In the genomic region with DNA sequence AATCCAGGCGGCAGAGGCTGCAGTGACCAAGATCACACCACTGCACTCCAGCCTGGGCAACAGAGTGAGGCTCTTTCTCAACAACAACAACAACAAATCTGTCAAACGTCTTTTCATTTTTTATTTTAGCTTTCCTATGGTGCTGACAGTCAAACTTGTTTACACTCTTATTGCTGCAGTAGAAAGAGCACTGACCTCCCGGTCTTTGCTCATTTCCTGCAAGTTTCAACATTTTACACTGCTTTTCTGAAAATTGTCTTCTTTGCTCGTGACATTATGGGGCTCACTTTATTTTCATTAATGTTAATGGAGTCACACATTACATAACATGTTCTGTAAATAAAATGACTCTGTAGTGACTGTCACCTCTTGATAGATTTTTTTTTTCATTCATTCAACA, we compare ENCODE assay signal across 25 cellular contexts.
DNase-seq lines count a peak whose midpoint lies in the region; ATAC-seq, FAIRE-seq and TF ChIP-seq lines count a peak whose summit lies in the region.
"Had no signal": no experiment of that assay in that cellular context is flagged by ENCODE, and none has a peak within 500 bp of the region (broad histone marks: within the 10 kb centered on the region; RNA-seq: fewer than 3 reads in every experiment).

No MANE protein-coding gene starts in this region.

- 42% methylated on average over 4 of the region's 4 CpGs for WGBS in liver
- WGBS in HepG2 (ENCODE audit: low lambda C conversion rate), result 22% methylated on average over 4 of the region's 4 CpGs

- intact Hi-C loops in HepG2 (cut with micrococcal nuclease; ENCODE audit: unreplicated experiment), result no loop called here
- intact Hi-C loops in naive thymus-derived CD4-positive, alpha-beta T cell (cut with micrococcal nuclease), result no loop called here

- POLR2A ChIA-PET in HepG2 (lab: Yijun Ruan, JAX), result no interaction called here
- POLR2A ChIA-PET in naive thymus-derived CD4-positive, alpha-beta T cell (lab: Charles Lee), result no interaction called here

- peaks cover 0 to 4% (median 0%) of the 10 kb centered on the region in 11 donors for H3K9me3 Mint-ChIP-seq in naive thymus-derived CD4-positive, alpha-beta T cell
- H3K9me3 Mint-ChIP-seq: activated T-helper 2 cell treated with anti-CD3 and anti-CD28 coated beads, Interferon-gamma antibody, Interleukin-2, Interleukin-4, amounts not matched to agents 10 μg/mL and 5 μg/mL and 100 μg/mL, durations not matched to agents 14 hours and 24 hours and 36 hours; nephron; T-helper 2 cell treated with Interferon-gamma antibody and Interleukin-4, amounts not matched to agents 5 μg/mL and 100 μg/mL, for 36 hours had no signal

- H3K4me1 ChIP-seq in liver (ENCODE audit: control insufficient read depth in 4 of 4, insufficient read depth in 4 of 4, low read length in 3 of 4) (peaks cover 0 to 3% (median 0%) of the 10 kb centered on the region in 4 donors), HepG2 (ENCODE audit: insufficient read depth, low read length) (no peaks in the 10 kb centered on the region)
- no peaks in the 10 kb centered on the region for H3K4me1 ChIP-seq in naive thymus-derived CD4-positive, alpha-beta T cell (ENCODE audit: control insufficient read depth in 2 of 2, insufficient read depth in 2 of 2, low read length in 2 of 2)
- H3K4me1 ChIP-seq: BLaER1 treated with 17β-estradiol and CSF1 and Interleukin-3, amounts not matched to agents 10 nM and 100 nM; breast epithelium; gastroesophageal sphincter; transverse colon had no signal

- H2AFZ ChIP-seq in HepG2 (ENCODE audit: low read length), result no peak overlapping the region
- H2AFZ ChIP-seq: hepatocyte had no signal

- FAIRE-seq in HepG2 (lab: Jason Lieb, UNC), result no peak
- FAIRE-seq: endometrium had no signal

- no TSS peak for BruUV-seq in HepG2 (replicated peaks; lab: Mats Ljungman, UMichigan)

- H3K27ac Mint-ChIP-seq in naive thymus-derived CD4-positive, alpha-beta T cell, result peak overlapping the region in 7 of 9 donors; percentile 16 to 77 (median 60)
- H3K27ac Mint-ChIP-seq: nephron; T-helper 2 cell treated with Interferon-gamma antibody and Interleukin-4, amounts not matched to agents 5 μg/mL and 100 μg/mL, for 36 hours had no signal

- TF ChIP-seq RAD21 in liver (IDR thresholded peaks at IDR 0.05) (no peak), HepG2 (CRISPR knock-in tag; IDR thresholded peaks at IDR 0.05) (no peak)

- H3K36me3 ChIP-seq in liver (ENCODE audit: control insufficient read depth in 4 of 4, insufficient read depth in 3 of 4, low read depth in 1 of 4, low read length in 3 of 4) (no peaks in the 10 kb centered on the region), HepG2 (replicated peaks in 1 of 2; ENCODE audit: control insufficient read depth in 1 of 2, insufficient read depth in 2 of 2, low read length in 2 of 2) (no peaks in the 10 kb centered on the region)
- peaks cover 29 to 95% (median 34%) of the 10 kb centered on the region in 3 experiments for H3K36me3 ChIP-seq in naive thymus-derived CD4-positive, alpha-beta T cell (ENCODE audit: control insufficient read depth in 2 of 3, insufficient read depth in 3 of 3, low read length in 3 of 3)
- H3K36me3 ChIP-seq: breast epithelium, ovary had no signal

- no peaks in the 10 kb centered on the region for H3K27me3 ChIP-seq in liver (ENCODE audit: control insufficient read depth in 4 of 4, insufficient read depth in 4 of 4, low read length in 3 of 4)
- peaks cover 2 to 48% of the 10 kb centered on the region in 2 experiments; a peak in 4 of 5 replicates for H3K27me3 ChIP-seq in HepG2 (ENCODE audit: control insufficient read depth in 1 of 2, insufficient read depth in 2 of 2, low read length in 2 of 2)
- no peaks in the 10 kb centered on the region for H3K27me3 ChIP-seq in naive thymus-derived CD4-positive, alpha-beta T cell (ENCODE audit: control insufficient read depth in 2 of 2, insufficient read depth in 2 of 2, low read length in 2 of 2)
- H3K27me3 ChIP-seq: BLaER1 treated with 17β-estradiol and CSF1 and Interleukin-3, amounts not matched to agents 10 nM and 100 nM; breast epithelium; gastroesophageal sphincter; hepatocyte; ovary; transverse colon had no signal

- H3K4me3 ChIP-seq in liver (ENCODE audit: low read depth in 1 of 3, low read length in 3 of 3) (no peak overlapping the region), HepG2 (replicated peaks in 1 of 3; ENCODE audit: insufficient read depth in 1 of 3, low read depth in 2 of 3, low read length in 3 of 3) (no peak overlapping the region)
- no peak overlapping the region for H3K4me3 ChIP-seq in naive thymus-derived CD4-positive, alpha-beta T cell (ENCODE audit: low read length)
- H3K4me3 ChIP-seq: BLaER1 treated with 17β-estradiol and CSF1 and Interleukin-3, amounts not matched to agents 10 nM and 100 nM; breast epithelium; gastroesophageal sphincter; hepatocyte; ovary; transverse colon had no signal

- TF ChIP-seq EP300 in HepG2 (IDR thresholded peaks at IDR 0.05; ENCODE audit: low read depth in 2 of 2, low read length in 2 of 2) (no peak), HepG2 (CRISPR knock-in tag; IDR thresholded peaks at IDR 0.05; ENCODE audit: borderline replicate concordance) (no peak)

- no peaks in the 10 kb centered on the region for H3K27me3 Mint-ChIP-seq in naive thymus-derived CD4-positive, alpha-beta T cell

- TF ChIP-seq CTCF in liver (IDR thresholded peaks at IDR 0.05; ENCODE audit: low read depth, low read length, missing input control), result no peak
- TF ChIP-seq CTCF in HepG2 (CRISPR knock-in tag; IDR thresholded peaks at IDR 0.05), result no peak

- in situ Hi-C loops in HepG2 (cut with HindIII; ENCODE audit: extremely low pct_ligation_motif_present, low pct_unique_long_range_greater_than_20kb), result no loop called here

- no peak for TF ChIP-seq POLR2A in HepG2 (IDR thresholded peaks at IDR 0.05; ENCODE audit: insufficient read depth in 1 of 2, low read depth in 2 of 2, low read length in 2 of 2)

- H3K9ac ChIP-seq in liver (ENCODE audit: low read depth in 1 of 2, low read length in 2 of 2) (no peak overlapping the region), HepG2 (ENCODE audit: insufficient read depth, low read depth, low read length) (no peak overlapping the region)
- H3K9ac ChIP-seq: BLaER1 treated with 17β-estradiol and CSF1 and Interleukin-3, amounts not matched to agents 10 nM and 100 nM had no signal

- no peak overlapping the region for H3K4me2 ChIP-seq in HepG2 (ENCODE audit: low read depth, low read length)
- H3K4me2 ChIP-seq: BLaER1 treated with 17β-estradiol and CSF1 and Interleukin-3, amounts not matched to agents 10 nM and 100 nM; hepatocyte had no signal

- H3K4me3 Mint-ChIP-seq in naive thymus-derived CD4-positive, alpha-beta T cell, result no peak overlapping the region
- H3K4me3 Mint-ChIP-seq: nephron; T-helper 2 cell treated with Interferon-gamma antibody and Interleukin-4, amounts not matched to agents 5 μg/mL and 100 μg/mL, for 36 hours had no signal

- peaks cover 7 to 46% (median 22%) of the 10 kb centered on the region in 7 donors for H3K4me1 Mint-ChIP-seq in naive thymus-derived CD4-positive, alpha-beta T cell

- H4K20me1 ChIP-seq in HepG2 (ENCODE audit: insufficient read depth, low read length), result no peaks in the 10 kb centered on the region

- H3K9me3 ChIP-seq in liver (ENCODE audit: control insufficient read depth in 4 of 4, low read length in 3 of 4), result no peaks in the 10 kb centered on the region
- H3K9me3 ChIP-seq in HepG2 (ENCODE audit: low read length), result no peaks in the 10 kb centered on the region
- no peaks in the 10 kb centered on the region for H3K9me3 ChIP-seq in naive thymus-derived CD4-positive, alpha-beta T cell (ENCODE audit: control insufficient read depth in 2 of 3, low read length in 3 of 3)
- H3K9me3 ChIP-seq: BLaER1 treated with 17β-estradiol and CSF1 and Interleukin-3, amounts not matched to agents 10 nM and 100 nM; breast epithelium; gastroesophageal sphincter; ovary; transverse colon had no signal

- CTCF ChIA-PET in HepG2 (lab: Yijun Ruan, JAX; ENCODE audit: low intra/inter-chr PET ratio, low total read pairs), result no interaction called here
- CTCF ChIA-PET in naive thymus-derived CD4-positive, alpha-beta T cell (lab: Charles Lee), result no interaction called here

- DNase-seq in HepG2 (ENCODE audit: low spot score), result no peak
- no peak for DNase-seq in caudate nucleus (lab: John Stamatoyannopoulos, UW)
- no peak for DNase-seq in naive thymus-derived CD4-positive, alpha-beta T cell
- DNase-seq in stimulated activated CD4-positive, alpha-beta T cell treated with anti-CD3 and anti-CD28 coated beads, Interleukin-12 subunit alpha, Interleukin-12 subunit beta, amount 100 ng/mL, for 4 hours, result no peak
- no peak for DNase-seq in NK-92 (lab: John Stamatoyannopoulos, UW; ENCODE audit: unreplicated experiment)
- DNase-seq in SKM-1 (lab: John Stamatoyannopoulos, UW; ENCODE audit: unreplicated experiment), result no peak
- DNase-seq: cortex of kidney, midbrain, NCI-H1092 treated with DMSO at 0.1 percent for 48 hours, NCI-H187, NCI-H2171, NCI-H510A, OCI-M1, ovary, transverse colon had no signal

- H3K27ac ChIP-seq in liver (ENCODE audit: low read depth in 1 of 2, low read length in 2 of 2) (peak overlapping the region in 1 of 2 donors; percentile 25), HepG2 (ENCODE audit: extremely low read length, insufficient read depth, low read length) (no peak overlapping the region), caudate nucleus (ENCODE audit: low read depth, low read length) (peak overlapping the region; percentile 14)
- no peak overlapping the region for H3K27ac ChIP-seq in naive thymus-derived CD4-positive, alpha-beta T cell (ENCODE audit: low read depth, low read length)
- H3K27ac ChIP-seq: BLaER1 treated with 17β-estradiol and CSF1 and Interleukin-3, amounts not matched to agents 10 nM and 100 nM; breast epithelium; gastroesophageal sphincter; hepatocyte; ovary; transverse colon had no signal

- H3K36me3 Mint-ChIP-seq in naive thymus-derived CD4-positive, alpha-beta T cell, result peaks cover 24 to 92% (median 70%) of the 10 kb centered on the region in 5 donors

- no peak for ATAC-seq in HepG2
- ATAC-seq in naive thymus-derived CD4-positive, alpha-beta T cell, result no peak
- ATAC-seq: gastroesophageal sphincter, SK-N-SH treated with all-trans-retinoic acid at 6 μM for 48 hours had no signal

- no peaks in the 10 kb centered on the region for H3K79me2 ChIP-seq in HepG2 (ENCODE audit: insufficient read depth, low read length)
- H3K79me2 ChIP-seq: hepatocyte had no signal

TF ChIP-seq in liver, 16 proteins besides CTCF, POLR2A, EP300 and RAD21:
- TF ChIP-seq EGR1 (IDR thresholded peaks at IDR 0.05; ENCODE audit: low read depth in 2 of 2) (no peak), RXRA (IDR thresholded peaks at IDR 0.05) (peak; percentile 77 to 81)

TF ChIP-seq in HepG2, 621 proteins besides CTCF, POLR2A, EP300 and RAD21 (continues in another document):
- TF ChIP-seq, protein P1, sequence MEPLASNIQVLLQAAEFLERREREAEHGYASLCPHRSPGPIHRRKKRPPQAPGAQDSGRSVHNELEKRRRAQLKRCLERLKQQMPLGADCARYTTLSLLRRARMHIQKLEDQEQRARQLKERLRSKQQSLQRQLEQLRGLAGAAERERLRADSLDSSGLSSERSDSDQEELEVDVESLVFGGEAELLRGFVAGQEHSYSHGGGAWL (CRISPR knock-in tag; IDR thresholded peaks at IDR 0.05), result no peak
- TF ChIP-seq ZNF543 (CRISPR knock-in tag; IDR thresholded peaks at IDR 0.05), result no peak
